18 cellular contexts compared by ENCODE assay signal in the genomic region with DNA sequence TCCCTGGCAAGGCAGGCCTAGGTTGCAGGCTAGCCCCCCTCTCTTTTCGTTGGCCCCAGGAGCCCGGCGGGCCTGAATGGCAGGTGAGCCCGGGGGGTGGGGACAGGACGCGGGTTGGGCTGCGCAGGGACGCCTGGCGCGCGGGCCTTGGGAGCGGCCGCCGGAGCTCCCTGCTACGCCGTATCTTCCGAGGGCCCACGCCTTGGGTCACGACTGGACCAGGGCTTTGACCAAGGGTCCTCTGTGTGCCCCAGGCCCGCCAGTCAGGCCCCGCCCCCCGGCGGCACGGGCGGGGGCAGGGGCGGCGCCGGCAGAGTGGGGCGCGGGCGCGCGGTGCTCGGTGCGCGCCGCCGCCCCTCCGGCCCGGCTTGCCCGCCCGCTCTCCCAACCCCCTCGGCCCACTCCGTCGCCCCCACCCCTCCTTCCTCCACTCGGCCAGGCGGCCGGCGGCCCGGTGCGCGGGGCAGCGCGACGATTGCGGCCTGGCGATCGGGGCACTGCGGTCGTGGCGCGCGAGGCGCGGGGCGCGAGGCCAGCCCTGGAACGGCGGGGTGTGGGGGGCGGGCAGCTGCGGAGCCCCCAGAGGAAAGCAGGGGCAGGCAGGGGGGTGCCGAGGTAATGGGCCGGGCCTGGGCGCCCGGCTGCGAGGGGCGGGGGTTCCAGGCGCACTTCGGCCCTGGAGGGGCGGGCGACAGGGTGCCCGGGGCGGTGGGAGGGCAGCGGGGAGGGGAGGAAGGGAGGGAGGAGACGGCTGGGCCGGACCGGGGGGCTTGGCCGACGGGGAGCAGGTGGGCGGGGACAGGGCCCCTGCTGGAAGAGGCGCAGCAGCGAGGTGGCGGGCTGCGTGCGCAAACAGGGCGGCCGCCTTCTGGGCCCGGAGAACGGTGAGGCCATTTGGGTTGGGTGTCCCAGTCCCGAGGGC. TPM values are rescaled to one million over a fixed set of nuclear protein-coding genes. Genes with fewer than 3 reads are reported as not detected.
A peak's percentile ranks its signal among the peaks of the same experiment; 100 is the strongest.
DNase-seq lines count a peak whose midpoint lies in the region; ATAC-seq lines count a peak whose summit lies in the region.
"Had no signal": no experiment of that assay in that cellular context is flagged by ENCODE, and none has a peak within 500 bp of the region (broad histone marks: within the 10 kb centered on the region; RNA-seq: fewer than 3 reads in every experiment).

A gene (plus strand): TSS at position 798 of the 922 bp plus-strand sequence. CDS start 3,357 bp downstream, outside the sequence.

- H3K27me3 ChIP-seq in ectodermal cell (ENCODE audit: control insufficient read depth, insufficient read depth, low read length, poor library complexity, severe bottlenecking) (peaks cover 23% of the 10 kb centered on the region), subcutaneous abdominal adipose tissue (ENCODE audit: control insufficient read depth in 5 of 5, insufficient read depth in 4 of 5, low read length in 5 of 5) (peaks cover 9 to 28% (median 19%) of the 10 kb centered on the region in 5 donors)

- H3K36me3 ChIP-seq in ectodermal cell (ENCODE audit: control insufficient read depth, insufficient read depth, low read length) (no peaks in the 10 kb centered on the region), subcutaneous abdominal adipose tissue (ENCODE audit: control insufficient read depth in 5 of 5, insufficient read depth in 5 of 5, low read length in 5 of 5) (no peaks in the 10 kb centered on the region)

- H3K4me1 ChIP-seq in ectodermal cell (ENCODE audit: control insufficient read depth, insufficient read depth, low read length) (no peaks in the 10 kb centered on the region), subcutaneous abdominal adipose tissue (ENCODE audit: control insufficient read depth in 5 of 5, insufficient read depth in 5 of 5, low read length in 5 of 5) (peaks cover 0 to 7% (median 0%) of the 10 kb centered on the region in 5 donors)
- H3K4me1 ChIP-seq: A549, parathyroid adenoma had no signal

- no peak within 1 kb of the TSS for H3K27ac ChIP-seq in ectodermal cell (ENCODE audit: insufficient read depth, low read depth, low read length, poor library complexity, severe bottlenecking)
- H3K27ac ChIP-seq in subcutaneous abdominal adipose tissue (ENCODE audit: low read depth, low read length): no peak within 1 kb of the TSS
- H3K27ac ChIP-seq: A549, parathyroid adenoma, RWPE1 had no signal

- 1% methylated on average over 80 to 96 of the region's 100 CpGs for WGBS in ectodermal cell, 2 experiments

- H3K4me3 ChIP-seq in ectodermal cell (ENCODE audit: insufficient read depth, low read depth, low read length) (peak within 1 kb of the TSS; percentile 38), subcutaneous abdominal adipose tissue (ENCODE audit: low read depth in 1 of 5, low read length in 5 of 5) (peak within 1 kb of the TSS in 3 of 5 donors; percentile 30 to 52 (median 44))
- H3K4me3 ChIP-seq: A549 had no signal

- no peaks in the 10 kb centered on the region for H3K9me3 ChIP-seq in ectodermal cell (ENCODE audit: control insufficient read depth, low read length)
- no peaks in the 10 kb centered on the region for H3K9me3 ChIP-seq in subcutaneous abdominal adipose tissue (ENCODE audit: control insufficient read depth in 5 of 5, low read length in 5 of 5)
- H3K9me3 ChIP-seq: A549 had no signal

- H3K9ac ChIP-seq in subcutaneous abdominal adipose tissue (ENCODE audit: low read length in 5 of 5): no peak within 1 kb of the TSS
- H3K9ac ChIP-seq: parathyroid adenoma had no signal

- DNase-seq in NCI-H2227 (lab: John Stamatoyannopoulos, UW; ENCODE audit: unreplicated experiment) (peak; percentile 18), NCI-H2227 treated with DMSO at 0.1 percent for 48 hours (lab: John Stamatoyannopoulos, UW) (no peak), mesenteric fat pad (ENCODE audit: low spot score) (peak; percentile 88), NCI-H1930 (lab: John Stamatoyannopoulos, UW) (no peak), COLO668 (lab: John Stamatoyannopoulos, UW; ENCODE audit: unreplicated experiment) (no peak)
- DNase-seq: activated CD4-positive, alpha-beta T cell treated with anti-CD3 and anti-CD28 coated beads for 4 hours; activated T-cell treated with anti-CD3 and anti-CD28 coated beads for 4 hours; CD4-positive, alpha-beta memory T cell; NCI-H187 treated with DMSO at 0.1 percent for 48 hours; NCI-H69; T-helper 17 cell had no signal

- no peak for ATAC-seq in GM19351 (IDR thresholded peaks at IDR 0.05; ENCODE audit: unreplicated experiment)
- ATAC-seq: A549; activated naive CD4-positive, alpha-beta T cell treated with anti-CD3 and anti-CD28 coated beads, Interleukin-2, amount 50 U/mL, for 72 hours; T-helper 17 cell had no signal

RNA-seq across cellular contexts. Expression of the gene that starts here (rescaled TPM):
- 4.2 TPM for polyA plus RNA-seq in ectodermal cell (2013, experiment 1 of 4)
- polyA plus RNA-seq in ectodermal cell (2013, experiment 2 of 4): 4.6 TPM
- 5.2 TPM for polyA plus RNA-seq in ectodermal cell (2013, experiment 3 of 4)
- polyA plus RNA-seq in ectodermal cell (2013, experiment 4 of 4): 7.4 TPM
- total RNA-seq in mesenteric fat pad: 0.32 TPM
- total RNA-seq: activated naive CD4-positive, alpha-beta T cell treated with anti-CD3 and anti-CD28 coated beads, Interleukin-2, amount 50 U/mL, for 72 hours; CD4-positive, alpha-beta memory T cell; T-helper 17 cell had no signal
- polyA plus RNA-seq: A549; CD4-positive, alpha-beta memory T cell had no signal

Comparison
In these comparisons a context has a peak if more than half of its experiments do, and no peak if none do; other contexts are left out.
1. Peak in DNase-seq in mesenteric fat pad; RNA of the gene not detected or under 1 TPM.